1 cellular context compared by ENCODE assay signal in the genomic region with DNA sequence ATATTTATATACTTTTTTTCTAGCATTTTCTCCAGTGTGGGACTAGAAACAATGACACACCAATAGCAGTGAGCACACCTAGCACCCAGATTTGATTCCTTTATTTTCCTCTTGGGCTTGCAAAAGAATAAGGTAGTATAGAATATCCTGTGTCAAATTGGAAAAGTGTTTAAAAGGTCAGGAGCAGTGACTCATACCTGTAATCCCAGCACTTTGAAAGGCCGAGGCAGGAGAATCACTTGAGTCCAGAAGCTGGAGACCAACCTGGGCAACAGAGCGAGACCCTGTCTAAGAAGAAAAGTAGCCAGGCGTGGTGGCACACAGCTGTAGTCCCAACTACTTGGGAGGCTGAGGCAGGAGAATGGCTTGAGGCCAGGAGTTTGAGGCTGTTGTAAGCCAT.
TF ChIP-seq lines count a peak whose summit lies in the region.

No MANE protein-coding gene starts in this region.

TF ChIP-seq in GM23338, 12 proteins besides CTCF, POLR2A, EP300 and RAD21 (continued from another document):
- TF ChIP-seq, protein P1, sequence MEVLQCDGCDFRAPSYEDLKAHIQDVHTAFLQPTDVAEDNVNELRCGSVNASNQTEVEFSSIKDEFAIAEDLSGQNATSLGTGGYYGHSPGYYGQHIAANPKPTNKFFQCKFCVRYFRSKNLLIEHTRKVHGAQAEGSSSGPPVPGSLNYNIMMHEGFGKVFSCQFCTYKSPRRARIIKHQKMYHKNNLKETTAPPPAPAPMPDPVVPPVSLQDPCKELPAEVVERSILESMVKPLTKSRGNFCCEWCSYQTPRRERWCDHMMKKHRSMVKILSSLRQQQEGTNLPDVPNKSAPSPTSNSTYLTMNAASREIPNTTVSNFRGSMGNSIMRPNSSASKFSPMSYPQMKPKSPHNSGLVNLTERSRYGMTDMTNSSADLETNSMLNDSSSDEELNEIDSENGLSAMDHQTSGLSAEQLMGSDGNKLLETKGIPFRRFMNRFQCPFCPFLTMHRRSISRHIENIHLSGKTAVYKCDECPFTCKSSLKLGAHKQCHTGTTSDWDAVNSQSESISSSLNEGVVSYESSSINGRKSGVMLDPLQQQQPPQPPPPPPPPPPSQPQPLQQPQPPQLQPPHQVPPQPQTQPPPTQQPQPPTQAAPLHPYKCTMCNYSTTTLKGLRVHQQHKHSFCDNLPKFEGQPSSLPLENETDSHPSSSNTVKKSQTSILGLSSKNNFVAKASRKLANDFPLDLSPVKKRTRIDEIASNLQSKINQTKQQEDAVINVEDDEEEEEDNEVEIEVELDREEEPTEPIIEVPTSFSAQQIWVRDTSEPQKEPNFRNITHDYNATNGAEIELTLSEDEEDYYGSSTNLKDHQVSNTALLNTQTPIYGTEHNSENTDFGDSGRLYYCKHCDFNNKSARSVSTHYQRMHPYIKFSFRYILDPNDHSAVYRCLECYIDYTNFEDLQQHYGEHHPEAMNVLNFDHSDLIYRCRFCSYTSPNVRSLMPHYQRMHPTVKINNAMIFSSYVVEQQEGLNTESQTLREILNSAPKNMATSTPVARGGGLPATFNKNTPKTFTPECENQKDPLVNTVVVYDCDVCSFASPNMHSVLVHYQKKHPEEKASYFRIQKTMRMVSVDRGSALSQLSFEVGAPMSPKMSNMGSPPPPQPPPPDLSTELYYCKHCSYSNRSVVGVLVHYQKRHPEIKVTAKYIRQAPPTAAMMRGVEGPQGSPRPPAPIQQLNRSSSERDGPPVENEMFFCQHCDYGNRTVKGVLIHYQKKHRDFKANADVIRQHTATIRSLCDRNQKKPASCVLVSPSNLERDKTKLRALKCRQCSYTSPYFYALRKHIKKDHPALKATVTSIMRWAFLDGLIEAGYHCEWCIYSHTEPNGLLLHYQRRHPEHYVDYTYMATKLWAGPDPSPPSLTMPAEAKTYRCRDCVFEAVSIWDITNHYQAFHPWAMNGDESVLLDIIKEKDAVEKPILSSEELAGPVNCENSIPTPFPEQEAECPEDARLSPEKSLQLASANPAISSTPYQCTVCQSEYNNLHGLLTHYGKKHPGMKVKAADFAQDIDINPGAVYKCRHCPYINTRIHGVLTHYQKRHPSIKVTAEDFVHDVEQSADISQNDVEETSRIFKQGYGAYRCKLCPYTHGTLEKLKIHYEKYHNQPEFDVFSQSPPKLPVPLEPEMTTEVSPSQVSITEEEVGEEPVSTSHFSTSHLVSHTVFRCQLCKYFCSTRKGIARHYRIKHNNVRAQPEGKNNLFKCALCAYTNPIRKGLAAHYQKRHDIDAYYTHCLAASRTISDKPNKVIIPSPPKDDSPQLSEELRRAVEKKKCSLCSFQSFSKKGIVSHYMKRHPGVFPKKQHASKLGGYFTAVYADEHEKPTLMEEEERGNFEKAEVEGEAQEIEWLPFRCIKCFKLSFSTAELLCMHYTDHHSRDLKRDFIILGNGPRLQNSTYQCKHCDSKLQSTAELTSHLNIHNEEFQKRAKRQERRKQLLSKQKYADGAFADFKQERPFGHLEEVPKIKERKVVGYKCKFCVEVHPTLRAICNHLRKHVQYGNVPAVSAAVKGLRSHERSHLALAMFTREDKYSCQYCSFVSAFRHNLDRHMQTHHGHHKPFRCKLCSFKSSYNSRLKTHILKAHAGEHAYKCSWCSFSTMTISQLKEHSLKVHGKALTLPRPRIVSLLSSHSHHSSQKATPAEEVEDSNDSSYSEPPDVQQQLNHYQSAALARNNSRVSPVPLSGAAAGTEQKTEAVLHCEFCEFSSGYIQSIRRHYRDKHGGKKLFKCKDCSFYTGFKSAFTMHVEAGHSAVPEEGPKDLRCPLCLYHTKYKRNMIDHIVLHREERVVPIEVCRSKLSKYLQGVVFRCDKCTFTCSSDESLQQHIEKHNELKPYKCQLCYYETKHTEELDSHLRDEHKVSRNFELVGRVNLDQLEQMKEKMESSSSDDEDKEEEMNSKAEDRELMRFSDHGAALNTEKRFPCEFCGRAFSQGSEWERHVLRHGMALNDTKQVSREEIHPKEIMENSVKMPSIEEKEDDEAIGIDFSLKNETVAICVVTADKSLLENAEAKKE (CRISPR knock-in tag; IDR thresholded peaks at IDR 0.05), result no peak
- TF ChIP-seq CREB1 (CRISPR knock-in tag; IDR thresholded peaks at IDR 0.05; ENCODE audit: low read depth) (no peak), JUNB (IDR thresholded peaks at IDR 0.05; ENCODE audit: unreplicated experiment) (no peak), ZNF331 (CRISPR knock-in tag; IDR thresholded peaks at IDR 0.05; ENCODE audit: low read depth) (no peak), EZH2 (IDR thresholded peaks at IDR 0.05; ENCODE audit: low read depth, unreplicated experiment) (no peak), EZH2phosphoT487 (IDR thresholded peaks at IDR 0.05; ENCODE audit: unreplicated experiment) (no peak)
